In the genomic region with DNA sequence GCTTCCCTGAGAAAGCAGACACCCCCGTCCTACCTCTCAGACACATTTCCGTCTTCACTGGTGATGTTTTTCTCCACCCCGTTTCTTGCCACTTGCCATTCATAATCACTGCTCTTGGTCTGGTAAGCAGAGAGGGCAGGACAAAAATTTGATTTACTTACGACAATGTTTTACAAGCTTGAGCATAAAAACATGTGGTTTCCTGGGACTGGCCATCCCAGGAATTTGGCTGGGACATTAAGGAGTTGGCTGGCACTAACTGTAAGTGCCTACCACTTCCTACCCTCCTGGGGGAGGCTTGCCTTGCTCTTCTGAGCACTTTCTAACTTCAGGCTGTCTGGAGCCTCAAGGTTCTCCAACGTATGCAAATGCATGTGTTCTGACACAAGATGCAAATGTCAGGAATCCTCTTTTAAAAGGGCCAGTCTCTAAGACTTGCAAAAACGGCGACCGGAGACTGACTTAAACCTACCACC, we compare ENCODE assay signal across 10 cellular contexts. TPM values are rescaled to one million over a fixed set of nuclear protein-coding genes. Genes with fewer than 3 reads are reported as not detected.
DNase-seq lines count a peak whose midpoint lies in the region; ATAC-seq, FAIRE-seq and TF ChIP-seq lines count a peak whose summit lies in the region.
"Had no signal": no experiment of that assay in that cellular context is flagged by ENCODE, and none has a peak within 500 bp of the region (broad histone marks: within the 10 kb centered on the region; RNA-seq: fewer than 3 reads in every experiment).

No MANE protein-coding gene starts in this region.

- CTCF ChIA-PET in activated CD4-positive, alpha-beta memory T cell treated with anti-CD3 and anti-CD28 coated beads, Interleukin-2, amount 10 ng/mL, durations not matched to agents 7 days and 5 days (lab: Charles Lee) = interaction anchor here (0.9 to 1.1 kb wide), 2 partner anchors 15 to 28 kb away, joined by 3 to 4 read pairs; no protein-coding TSS in a partner anchor

- TF ChIP-seq POLR2A in GM18505 (IDR thresholded peaks at IDR 0.05; ENCODE audit: borderline replicate concordance, extremely low read depth, insufficient read depth, insufficient read length) = no peak

- H2BK15ac ChIP-seq in H9 (ENCODE audit: low read depth, low read length) = no peak overlapping the region

- no peak overlapping the region for H2AK5ac ChIP-seq in H9 (ENCODE audit: insufficient read length, low read length)

- H3K79me1 ChIP-seq in H9 (ENCODE audit: insufficient read depth, low read depth, low read length, poor library complexity, severe bottlenecking) = no peaks in the 10 kb centered on the region

- no peak overlapping the region for H2BK20ac ChIP-seq in H9 (ENCODE audit: low read depth, low read length, poor library complexity, severe bottlenecking)

- TF ChIP-seq CTCF in H9 (conservative IDR thresholded peaks at IDR 0.05) = no peak

- H3K36me3 Mint-ChIP-seq in H9 (ENCODE audit: insufficient read depth in 1 of 3, low read depth in 3 of 3) = no peaks in the 10 kb centered on the region
- H3K36me3 Mint-ChIP-seq in activated CD4-positive, alpha-beta memory T cell treated with anti-CD3 and anti-CD28 coated beads, Interleukin-2, amount 10 ng/mL, durations not matched to agents 7 days and 5 days (ENCODE audit: low read depth) = no peaks in the 10 kb centered on the region
- H3K36me3 Mint-ChIP-seq in naive thymus-derived CD8-positive, alpha-beta T cell = no peaks in the 10 kb centered on the region

- H3K27ac ChIP-seq in H9 (ENCODE audit: insufficient read length, low read depth, low read length) = no peak overlapping the region
- H3K27ac ChIP-seq: esophagus squamous epithelium had no signal

- ATAC-seq in GM18505 (IDR thresholded peaks at IDR 0.05; ENCODE audit: unreplicated experiment) = peak; percentile 7
- ATAC-seq in naive thymus-derived CD8-positive, alpha-beta T cell = peak; percentile 54 to 55
- ATAC-seq in GM21737 (IDR thresholded peaks at IDR 0.05; ENCODE audit: unreplicated experiment) = no peak

- no peak overlapping the region for H3K56ac ChIP-seq in H9 (ENCODE audit: insufficient read length, low read depth, low read length)

- H3K27ac Mint-ChIP-seq in H9 = no peak overlapping the region; a peak in 1 of 7 replicates
- peak overlapping the region; percentile 48 for H3K27ac Mint-ChIP-seq in activated CD4-positive, alpha-beta memory T cell treated with anti-CD3 and anti-CD28 coated beads, Interleukin-2, amount 10 ng/mL, durations not matched to agents 7 days and 5 days
- peak overlapping the region; percentile 90 to 99 (median 98) for H3K27ac Mint-ChIP-seq in naive thymus-derived CD8-positive, alpha-beta T cell

- no peaks in the 10 kb centered on the region for H4K20me1 ChIP-seq in H9 (ENCODE audit: control insufficient read depth, insufficient read depth, insufficient read length)

- H2AFZ ChIP-seq in H9 (ENCODE audit: low read length) = no peak overlapping the region

- peaks cover 5% of the 10 kb centered on the region for H3K4me1 ChIP-seq in H9 (ENCODE audit: insufficient read depth, low read length)

- H3T11ph ChIP-seq in H9 (ENCODE audit: low read length) = no peak overlapping the region

- H3K27me3 ChIP-seq in H9 (ENCODE audit: insufficient read depth, low read length) = no peaks in the 10 kb centered on the region

- no peaks in the 10 kb centered on the region for H3K9me3 Mint-ChIP-seq in H9
- H3K9me3 Mint-ChIP-seq in activated CD4-positive, alpha-beta memory T cell treated with anti-CD3 and anti-CD28 coated beads, Interleukin-2, amount 10 ng/mL, durations not matched to agents 7 days and 5 days = no peaks in the 10 kb centered on the region
- H3K9me3 Mint-ChIP-seq in naive thymus-derived CD8-positive, alpha-beta T cell = no peaks in the 10 kb centered on the region

- H4K5ac ChIP-seq in H9 (ENCODE audit: insufficient read length, low read depth, low read length) = no peak overlapping the region

- no peak overlapping the region for H3K9ac ChIP-seq in H9 (ENCODE audit: extremely low read depth, insufficient read length, low read length)

- H3K14ac ChIP-seq in H9 (ENCODE audit: insufficient read depth, low read length) = no peak overlapping the region

- no peak overlapping the region for H4K91ac ChIP-seq in H9 (ENCODE audit: insufficient read length, low read depth, low read length)

- DNase-seq in H9 = no peak
- no peak for DNase-seq in activated CD4-positive, alpha-beta memory T cell treated with anti-CD3 and anti-CD28 coated beads, Interleukin-2, amount 10 ng/mL, durations not matched to agents 7 days and 5 days
- DNase-seq in naive thymus-derived CD8-positive, alpha-beta T cell = no peak
- DNase-seq in RCC 7860 (ENCODE audit: low spot score) = no peak
- DNase-seq in NCI-H2081 (lab: John Stamatoyannopoulos, UW) = no peak
- no peak for DNase-seq in hippocampal formation (lab: John Stamatoyannopoulos, UW)
- DNase-seq: esophagus squamous epithelium, NCI-H146 had no signal

- POLR2A ChIA-PET in activated CD4-positive, alpha-beta memory T cell treated with anti-CD3 and anti-CD28 coated beads, Interleukin-2, amount 10 ng/mL, durations not matched to agents 7 days and 5 days (lab: Charles Lee) = interaction anchor here (0.7 to 1.8 kb wide), 2 partner anchors 10 to 27 kb away, joined by 3 to 20 read pairs; no protein-coding TSS in a partner anchor
- POLR2A ChIA-PET in naive thymus-derived CD8-positive, alpha-beta T cell (lab: Charles Lee) = interaction anchor here (1.0 to 8.1 kb wide), 7 partner anchors 10 to 164 kb away, joined by 3 to 263 read pairs (median 6); partner anchors contain the start of gene ZBTB18

- peaks cover 10% of the 10 kb centered on the region for H3K27me3 Mint-ChIP-seq in H9 (ENCODE audit: low read depth)
- H3K27me3 Mint-ChIP-seq in activated CD4-positive, alpha-beta memory T cell treated with anti-CD3 and anti-CD28 coated beads, Interleukin-2, amount 10 ng/mL, durations not matched to agents 7 days and 5 days = peaks cover 14% of the 10 kb centered on the region
- no peaks in the 10 kb centered on the region for H3K27me3 Mint-ChIP-seq in naive thymus-derived CD8-positive, alpha-beta T cell

- no peak overlapping the region for H2BK12ac ChIP-seq in H9 (ENCODE audit: insufficient read length, low read depth, low read length)

- no peak overlapping the region for H4K8ac ChIP-seq in H9 (replicated peaks; ENCODE audit: insufficient read length, low read depth, low read length)

- H2BK120ac ChIP-seq in H9 (ENCODE audit: low read depth, low read length, poor library complexity, severe bottlenecking) = no peak overlapping the region

- H3K23me2 ChIP-seq in H9 (ENCODE audit: insufficient read length, low read depth, low read length, poor library complexity, severe bottlenecking) = no peaks in the 10 kb centered on the region

- H3K4ac ChIP-seq in H9 (ENCODE audit: low read depth, low read length) = no peak overlapping the region

- H3K4me3 Mint-ChIP-seq in H9 = no peak overlapping the region
- peak overlapping the region; percentile 8 for H3K4me3 Mint-ChIP-seq in activated CD4-positive, alpha-beta memory T cell treated with anti-CD3 and anti-CD28 coated beads, Interleukin-2, amount 10 ng/mL, durations not matched to agents 7 days and 5 days
- peak overlapping the region; percentile 77 to 97 (median 86) for H3K4me3 Mint-ChIP-seq in naive thymus-derived CD8-positive, alpha-beta T cell

- no peaks in the 10 kb centered on the region for H3K79me2 ChIP-seq in H9 (ENCODE audit: insufficient read depth, low read length)

- no peak overlapping the region for H3K18ac ChIP-seq in H9 (ENCODE audit: insufficient read length, low read depth, low read length)

- peak overlapping the region; percentile 23 for H3K4me2 ChIP-seq in H9 (ENCODE audit: insufficient read depth, insufficient read length, low read length)

- no peak overlapping the region for H2BK5ac ChIP-seq in H9 (ENCODE audit: insufficient read length, low read length)

- FAIRE-seq in RCC 7860 (lab: Jason Lieb, UNC) = no peak

- H3K9me3 ChIP-seq in H9 (ENCODE audit: control insufficient read depth, low read depth, low read length) = no peaks in the 10 kb centered on the region
- H3K9me3 ChIP-seq: esophagus squamous epithelium had no signal

- WGBS in H9 (ENCODE audit: extremely low coverage, insufficient read length, low lambda C conversion rate) = no CpG with 5 or more reads among the region's 8 CpGs

- H3K23ac ChIP-seq in H9 (ENCODE audit: insufficient read length, low read depth, low read length) = no peak overlapping the region

- peaks cover 17 to 19% of the 10 kb centered on the region in 2 experiments for H3K4me1 Mint-ChIP-seq in H9
- peaks cover 20% of the 10 kb centered on the region for H3K4me1 Mint-ChIP-seq in activated CD4-positive, alpha-beta memory T cell treated with anti-CD3 and anti-CD28 coated beads, Interleukin-2, amount 10 ng/mL, durations not matched to agents 7 days and 5 days
- H3K4me1 Mint-ChIP-seq in naive thymus-derived CD8-positive, alpha-beta T cell = peaks cover 19 to 56% (median 52%) of the 10 kb centered on the region in 4 donors

RNA-seq across cellular contexts. Expression of gene ZBTB18, which starts 24.2 kb away (rescaled TPM):
- 11.9 and 12.1 TPM in 2 replicates for total RNA-seq in H9 (2021)
- 10 to 100 TPM in 1 of 2 experiments, 1 to 10 TPM in 1; 9.6 to 10.2 TPM for total RNA-seq in activated CD4-positive, alpha-beta memory T cell treated with anti-CD3 and anti-CD28 coated beads, Interleukin-2, amount 10 ng/mL, durations not matched to agents 7 days and 5 days
- 10 to 100 TPM; 69.5 to 71.8 TPM for total RNA-seq in naive thymus-derived CD8-positive, alpha-beta T cell
- 1 to 10 TPM; 2.7 to 5.0 (median 4.3) TPM for polyA plus RNA-seq in naive thymus-derived CD8-positive, alpha-beta T cell

Comparison
In these comparisons a context has a peak if more than half of its experiments do, and no peak if none do; other contexts are left out.
1. H3K27ac Mint-ChIP-seq: peak in activated CD4-positive, alpha-beta memory T cell treated with anti-CD3 and anti-CD28 coated beads, Interleukin-2, amount 10 ng/mL, durations not matched to agents 7 days and 5 days (single experiment) and naive thymus-derived CD8-positive, alpha-beta T cell (10 of 10); none in H9 (0 of 3).
2. H3K4me3 Mint-ChIP-seq: peak in activated CD4-positive, alpha-beta memory T cell treated with anti-CD3 and anti-CD28 coated beads, Interleukin-2, amount 10 ng/mL, durations not matched to agents 7 days and 5 days (single experiment) and naive thymus-derived CD8-positive, alpha-beta T cell (10 of 10); none in H9 (0 of 2).